Comparison of ENCODE assay signal across 11 cellular contexts in the genomic region with DNA sequence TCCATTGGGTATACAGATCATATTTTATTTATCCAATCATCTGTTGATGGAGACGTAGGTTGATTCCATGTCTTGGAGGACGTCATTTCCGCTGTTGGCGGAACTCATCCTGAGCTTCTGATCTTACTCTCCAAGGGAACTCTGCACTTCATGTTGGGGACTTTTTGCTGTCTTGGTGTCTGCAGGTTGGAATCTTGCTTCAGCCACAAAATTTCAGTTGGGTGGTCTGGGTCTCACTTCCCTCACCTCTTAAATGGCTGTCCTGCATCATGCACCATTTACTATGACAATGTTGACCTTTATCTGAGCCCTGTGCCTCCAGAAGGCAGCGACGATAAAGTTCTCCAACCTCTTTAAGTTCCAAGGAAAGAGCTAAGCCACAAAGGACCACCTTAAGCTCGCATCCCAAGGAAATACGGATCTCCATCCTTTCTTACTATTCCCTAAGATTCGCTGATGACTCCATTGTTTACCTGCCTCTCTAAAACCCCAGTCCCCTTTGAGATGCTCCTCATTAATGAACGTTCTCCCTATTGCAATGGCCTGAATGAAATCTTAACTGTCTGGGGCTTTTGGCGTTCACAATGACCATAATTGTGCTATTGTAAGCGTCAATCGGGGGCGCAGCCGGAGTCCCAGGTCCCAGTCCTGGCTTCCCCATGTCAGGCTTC. TPM values are rescaled to one million over a fixed set of nuclear protein-coding genes. Genes with fewer than 3 reads are reported as not detected.
A peak's percentile ranks its signal among the peaks of the same experiment; 100 is the strongest.
DNase-seq lines count a peak whose midpoint lies in the region; ATAC-seq, FAIRE-seq and TF ChIP-seq lines count a peak whose summit lies in the region.
"Had no signal": no experiment of that assay in that cellular context is flagged by ENCODE, and none has a peak within 500 bp of the region (broad histone marks: within the 10 kb centered on the region; RNA-seq: fewer than 3 reads in every experiment).

No MANE protein-coding gene starts in this region.

- intact Hi-C loops in MCF 10A (cut with micrococcal nuclease) (loop anchor here (1.0 to 5.0 kb wide), 3 partner anchors 134 to 292 kb away; no protein-coding TSS in a partner anchor), prostate gland (cut with DNase I) (loop anchor here (2.0 kb wide), 3 partner anchors 52 to 348 kb away; no protein-coding TSS in a partner anchor), cardiac septum (cut with DNase I) (loop anchor here (1.0 to 10.0 kb wide), 3 partner anchors 192 to 348 kb away; partner anchors contain the start of gene PIAS1)

- no peaks in the 10 kb centered on the region for H3K36me3 Mint-ChIP-seq in MCF 10A (ENCODE audit: insufficient read depth, unreplicated experiment)
- H3K36me3 Mint-ChIP-seq in CD8-positive, alpha-beta memory T cell, result no peaks in the 10 kb centered on the region

- no peaks in the 10 kb centered on the region for H3K27me3 Mint-ChIP-seq in MCF 10A (ENCODE audit: insufficient read depth, unreplicated experiment)
- peaks cover 17 to 28% of the 10 kb centered on the region in 2 donors for H3K27me3 Mint-ChIP-seq in CD8-positive, alpha-beta memory T cell

- peak overlapping the region; percentile 37 for H3K27ac Mint-ChIP-seq in MCF 10A (ENCODE audit: low read depth, unreplicated experiment)
- peak overlapping the region in 1 of 8 donors; percentile 29 for H3K27ac Mint-ChIP-seq in CD8-positive, alpha-beta memory T cell

- TF ChIP-seq POLR2A in GM12892 (IDR thresholded peaks at IDR 0.05; ENCODE audit: low read depth, low read length) (0 out of 2 replicates have a peak, but pooled peaks have one; percentile 9), prostate gland (IDR thresholded peaks at IDR 0.05) (no peak)

- ATAC-seq in HG03135 (IDR thresholded peaks at IDR 0.05; ENCODE audit: unreplicated experiment) (peak; percentile 21), HG03025 (IDR thresholded peaks at IDR 0.05; ENCODE audit: low FRiP score, unreplicated experiment) (no peak)

- no peaks in the 10 kb centered on the region for H3K9me3 Mint-ChIP-seq in MCF 10A (ENCODE audit: unreplicated experiment)
- H3K9me3 Mint-ChIP-seq in CD8-positive, alpha-beta memory T cell, result no peaks in the 10 kb centered on the region

- H3K27ac ChIP-seq in prostate gland, result peak overlapping the region; percentile 27 to 54
- no peak overlapping the region for H3K27ac ChIP-seq in CD8-positive, alpha-beta memory T cell (ENCODE audit: low read depth, low read length)
- H3K27ac ChIP-seq: cardiac muscle cell had no signal

- H3K4me1 ChIP-seq in prostate gland (replicated peaks), result no peaks in the 10 kb centered on the region
- H3K4me1 ChIP-seq in CD8-positive, alpha-beta memory T cell (ENCODE audit: insufficient read depth, low read length), result peaks cover 5% of the 10 kb centered on the region

- POLR2A ChIA-PET in MCF 10A (lab: Yijun Ruan, JAX) (interaction anchor here (0.6 to 4.5 kb wide), 15 partner anchors 12 to 300 kb away, joined by 3 to 41 read pairs (median 3); partner anchors contain the start of gene PIAS1), HEK293T (lab: Yijun Ruan, JAX) (interaction anchor here (0.7 to 0.9 kb wide), 3 partner anchors 21 to 192 kb away, joined by 3 to 6 read pairs (median 4); partner anchors contain the start of gene PIAS1)
- POLR2A ChIA-PET in CD8-positive, alpha-beta memory T cell (lab: Charles Lee), result no interaction called here

- no peaks in the 10 kb centered on the region for H3K27me3 ChIP-seq in prostate gland (replicated peaks; ENCODE audit: insufficient read depth)
- peaks cover 5% of the 10 kb centered on the region for H3K27me3 ChIP-seq in CD8-positive, alpha-beta memory T cell (ENCODE audit: insufficient read depth, low read length, poor library complexity, severe bottlenecking)
- H3K27me3 ChIP-seq: cardiac muscle cell had no signal

- no TSS peak for BruUV-seq in MCF 10A (replicated peaks; lab: Mats Ljungman, UMichigan)

- FAIRE-seq in GM12892 (lab: Jason Lieb, UNC), result no peak

- H3K4me1 Mint-ChIP-seq in MCF 10A (ENCODE audit: insufficient read depth, unreplicated experiment), result peaks cover 14% of the 10 kb centered on the region
- peaks cover 0 to 5% (median 3%) of the 10 kb centered on the region in 3 donors for H3K4me1 Mint-ChIP-seq in CD8-positive, alpha-beta memory T cell

- 55% methylated on average over 15 of the region's 15 CpGs for WGBS in prostate gland

- no peaks in the 10 kb centered on the region for H3K36me3 ChIP-seq in prostate gland
- H3K36me3 ChIP-seq in CD8-positive, alpha-beta memory T cell (ENCODE audit: insufficient read depth, low read length), result no peaks in the 10 kb centered on the region
- H3K36me3 ChIP-seq: cardiac muscle cell had no signal

- no peaks in the 10 kb centered on the region for H3K9me3 ChIP-seq in prostate gland
- H3K9me3 ChIP-seq in CD8-positive, alpha-beta memory T cell (ENCODE audit: low read length), result no peaks in the 10 kb centered on the region

- TF ChIP-seq CTCF in MCF 10A (IDR thresholded peaks at IDR 0.05; ENCODE audit: unreplicated experiment) (no peak), prostate gland (IDR thresholded peaks at IDR 0.05) (no peak)

- peak overlapping the region; percentile 66 for H3K4me3 Mint-ChIP-seq in MCF 10A (ENCODE audit: unreplicated experiment)
- H3K4me3 Mint-ChIP-seq in CD8-positive, alpha-beta memory T cell, result peak overlapping the region in 2 of 7 donors; percentile 12 to 27

- DNase-seq in GM12892 (ENCODE audit: insufficient read length), result no peak
- DNase-seq in MCF 10A (ENCODE audit: unreplicated experiment), result no peak
- DNase-seq in prostate gland (ENCODE audit: low spot score), result no peak
- DNase-seq in HEK293T (ENCODE audit: extremely low spot score), result no peak
- no peak for DNase-seq in CD8-positive, alpha-beta memory T cell
- DNase-seq in cardiac septum (ENCODE audit: low spot score), result no peak
- DNase-seq: SIG-M5 had no signal

- peak overlapping the region; percentile 28 to 31 for H3K4me3 ChIP-seq in prostate gland
- H3K4me3 ChIP-seq in CD8-positive, alpha-beta memory T cell (ENCODE audit: low read length), result no peak overlapping the region

- CTCF ChIA-PET in MCF 10A (lab: Yijun Ruan, JAX) (interaction anchor here (0.5 to 4.5 kb wide), 36 partner anchors 9 to 1009 kb away, joined by 3 to 90 read pairs (median 4); partner anchors contain the start of gene PIAS1), HEK293T (lab: Yijun Ruan, JAX) (interaction anchor here (0.6 to 2.5 kb wide), 13 partner anchors 12 to 390 kb away, joined by 3 to 13 read pairs (median 4); no protein-coding TSS in a partner anchor)
- CTCF ChIA-PET in CD8-positive, alpha-beta memory T cell (lab: Charles Lee), result interaction anchor here (0.6 to 1.1 kb wide), 8 partner anchors 14 to 390 kb away, joined by 3 to 6 read pairs (median 3); no protein-coding TSS in a partner anchor

TF ChIP-seq in HEK293T, 16 proteins besides CTCF, POLR2A, EP300 and RAD21:
- TF ChIP-seq FOXM1 (IDR thresholded peaks at IDR 0.05; ENCODE audit: borderline replicate concordance) (no peak), LEF1 (IDR thresholded peaks at IDR 0.05; ENCODE audit: borderline replicate concordance) (no peak)

RNA-seq across cellular contexts. Expression of gene RNU6-1, which starts 23.1 kb away (rescaled TPM):
- polyA plus RNA-seq in GM12892 (2012; ENCODE audit: missing spikeins), result not detected
- total RNA-seq in MCF 10A (2022), result not detected in 2 replicates
- total RNA-seq in prostate gland, result not detected
- not detected for total RNA-seq in CD8-positive, alpha-beta memory T cell
- not detected for polyA plus RNA-seq in CD8-positive, alpha-beta memory T cell
- total RNA-seq in cardiac septum, result not detected
- total RNA-seq: cardiac muscle cell, posterior vena cava had no signal
- polyA plus RNA-seq: cardiac muscle cell had no signal

RNA-seq across cellular contexts. Expression of gene SKOR1, which starts 37.6 kb away (rescaled TPM):
- polyA plus RNA-seq in GM12892 (2012; ENCODE audit: missing spikeins), result not detected
- total RNA-seq in MCF 10A (2022) (0.07 and 0.17 TPM in 2 replicates), prostate gland (1 to 10 TPM in 1 of 2 donors, under 1 TPM in 1; 0.59 to 1.7 TPM), cardiac septum (0.24 TPM)
- total RNA-seq in CD8-positive, alpha-beta memory T cell, result under 1 TPM; 0.15 to 0.16 TPM
- 0.06 TPM for polyA plus RNA-seq in CD8-positive, alpha-beta memory T cell
- polyA plus RNA-seq: cardiac muscle cell had no signal
